In the genomic region with DNA sequence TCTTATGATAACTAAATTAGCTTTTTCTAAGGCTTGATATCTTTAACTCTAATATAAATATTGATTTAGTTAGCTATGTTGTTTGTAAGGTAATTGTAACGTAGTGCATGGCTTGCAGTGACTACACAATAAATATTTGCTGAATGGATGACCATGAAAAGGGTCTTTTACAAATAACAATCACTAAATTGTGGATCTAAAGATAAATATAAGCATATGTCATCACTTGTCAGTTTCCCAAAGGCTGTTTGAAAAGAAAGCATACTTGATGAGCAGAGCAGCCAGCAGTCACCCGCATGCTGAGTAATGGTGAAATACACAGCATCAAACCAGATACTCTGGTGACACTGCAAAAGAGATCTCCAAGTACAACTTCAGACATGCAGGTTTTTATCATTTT, we compare ENCODE assay signal across 21 cellular contexts.
"Had no signal": no experiment of that assay in that cellular context is flagged by ENCODE, and none has a peak within 500 bp of the region (broad histone marks: within the 10 kb centered on the region; RNA-seq: fewer than 3 reads in every experiment).

No MANE protein-coding gene starts in this region.

- H3K4me3 ChIP-seq: gastroesophageal sphincter, lower lobe of right lung, prostate gland, upper lobe of left lung had no signal

- H3K4me1 ChIP-seq: prostate gland had no signal

- H3K36me3 ChIP-seq: gastroesophageal sphincter, lower lobe of right lung, prostate gland, upper lobe of left lung had no signal

- DNase-seq: activated CD4-positive, alpha-beta memory T cell treated with anti-CD3 and anti-CD28 coated beads for 36 hours; activated CD4-positive, alpha-beta T cell treated with anti-CD3 and anti-CD28 coated beads for 36 hours; activated CD8-positive, alpha-beta memory T cell treated with anti-CD3 and anti-CD28 coated beads, Interleukin-2, amount 10 ng/mL, durations not matched to agents 7 days and 5 days; activated effector memory CD4-positive, alpha-beta T cell treated with Interleukin-2 at 50 U/mL for 16 hours; activated T-cell treated with anti-CD3 and anti-CD28 coated beads, Interleukin-2, amount 50 U/mL, for 1 hour; left colon; lower lobe of right lung; nephron progenitor cell; occipital lobe; right cardiac atrium; small intestine; stimulated activated CD4-positive, alpha-beta T cell treated with anti-CD3 and anti-CD28 coated beads, Interleukin-4, amount 100 ng/mL, for 4 hours; stimulated activated CD8-positive, alpha-beta memory T cell treated with anti-CD3 and anti-CD28 coated beads, Interleukin-4, amount 100 ng/mL, for 48 hours; stimulated activated naive CD8-positive, alpha-beta T cell treated with anti-CD3 and anti-CD28 coated beads, Interleukin-15, Interleukin-2, amounts not matched to agents 100 U/mL and 50 U/mL, for 24 hours; upper lobe of left lung had no signal

- H3K36me3 Mint-ChIP-seq: activated CD4-positive, alpha-beta memory T cell treated with anti-CD3 and anti-CD28 coated beads for 36 hours had no signal

- FAIRE-seq: colon, endometrium, islet of Langerhans, small intestine had no signal

- H3K9me3 Mint-ChIP-seq: activated CD4-positive, alpha-beta memory T cell treated with anti-CD3 and anti-CD28 coated beads for 36 hours; activated naive CD4-positive, alpha-beta T cell treated with anti-CD3 and anti-CD28 coated beads, Interleukin-2, amount 50 U/mL, for 24 hours had no signal

- H3K4me3 Mint-ChIP-seq: activated CD4-positive, alpha-beta memory T cell treated with anti-CD3 and anti-CD28 coated beads for 36 hours; activated CD4-positive, alpha-beta T cell treated with anti-CD3 and anti-CD28 coated beads for 36 hours; activated CD8-positive, alpha-beta memory T cell treated with anti-CD3 and anti-CD28 coated beads, Interleukin-2, amount 10 ng/mL, durations not matched to agents 7 days and 5 days; activated naive CD4-positive, alpha-beta T cell treated with anti-CD3 and anti-CD28 coated beads, Interleukin-2, amount 50 U/mL, for 24 hours had no signal

- ATAC-seq: activated CD4-positive, alpha-beta T cell treated with anti-CD3 and anti-CD28 coated beads for 36 hours; activated CD8-positive, alpha-beta memory T cell treated with anti-CD3 and anti-CD28 coated beads, Interleukin-2, amount 10 ng/mL, durations not matched to agents 7 days and 5 days; gastroesophageal sphincter; left colon; lower lobe of right lung; right cardiac atrium; stimulated activated naive CD8-positive, alpha-beta T cell treated with anti-CD3 and anti-CD28 coated beads, Interleukin-15, Interleukin-2, amounts not matched to agents 100 U/mL and 50 U/mL, for 24 hours had no signal

- H3K9me3 ChIP-seq: gastroesophageal sphincter, lower lobe of right lung, prostate gland, upper lobe of left lung had no signal

- H3K27ac ChIP-seq: gastroesophageal sphincter, lower lobe of right lung, prostate gland, upper lobe of left lung had no signal

- H3K27ac Mint-ChIP-seq: activated CD4-positive, alpha-beta memory T cell treated with anti-CD3 and anti-CD28 coated beads for 36 hours; activated CD4-positive, alpha-beta T cell treated with anti-CD3 and anti-CD28 coated beads for 36 hours; activated CD8-positive, alpha-beta memory T cell treated with anti-CD3 and anti-CD28 coated beads, Interleukin-2, amount 10 ng/mL, durations not matched to agents 7 days and 5 days; activated naive CD4-positive, alpha-beta T cell treated with anti-CD3 and anti-CD28 coated beads, Interleukin-2, amount 50 U/mL, for 24 hours; nephron progenitor cell had no signal

- H3K4me1 Mint-ChIP-seq: nephron progenitor cell had no signal
